In the genomic region with DNA sequence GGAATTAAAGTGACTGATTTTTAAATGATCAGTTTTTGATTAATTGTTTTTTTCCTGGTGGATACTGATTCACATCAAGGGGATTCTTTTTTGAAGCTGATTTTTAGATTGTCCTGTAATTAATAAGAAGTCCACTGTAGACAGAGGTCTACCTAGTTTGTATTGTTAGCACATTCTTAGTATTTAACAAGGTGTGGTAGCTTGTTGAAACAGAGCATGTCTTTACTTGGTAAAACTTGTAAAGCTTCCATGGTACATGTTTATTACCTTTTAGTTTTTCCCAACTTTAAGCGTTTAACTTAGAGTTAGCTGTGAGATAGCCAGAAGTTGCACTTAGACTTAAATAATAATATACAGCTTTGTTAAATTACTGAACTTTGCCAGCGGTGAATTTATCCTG, we compare ENCODE assay signal across 1 cellular context.
TF ChIP-seq lines count a peak whose summit lies in the region.

No MANE protein-coding gene starts in this region.

TF ChIP-seq in H1, 55 proteins besides CTCF, POLR2A, EP300 and RAD21:
- TF ChIP-seq SAP30 (IDR thresholded peaks at IDR 0.05; ENCODE audit: insufficient read depth, insufficient replicate concordance, low read length): no peak
- TF ChIP-seq, protein P1, sequence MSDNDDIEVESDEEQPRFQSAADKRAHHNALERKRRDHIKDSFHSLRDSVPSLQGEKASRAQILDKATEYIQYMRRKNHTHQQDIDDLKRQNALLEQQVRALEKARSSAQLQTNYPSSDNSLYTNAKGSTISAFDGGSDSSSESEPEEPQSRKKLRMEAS (IDR thresholded peaks at IDR 0.05): no peak
- no peak for TF ChIP-seq KDM1A (IDR thresholded peaks at IDR 0.05; ENCODE audit: borderline replicate concordance, low read length)
- TF ChIP-seq ASH2L (IDR thresholded peaks at IDR 0.05; ENCODE audit: low read length): no peak
- TF ChIP-seq BACH1 (IDR thresholded peaks at IDR 0.05; ENCODE audit: low read length): no peak
- TF ChIP-seq EZH2 (IDR thresholded peaks at IDR 0.05; ENCODE audit: low read depth, low read length, severe bottlenecking): no peak
- TF ChIP-seq POU5F1 (IDR thresholded peaks at IDR 0.05; ENCODE audit: low read depth, low read length): no peak
- no peak for TF ChIP-seq TEAD4 (IDR thresholded peaks at IDR 0.05; ENCODE audit: low read depth, low read length)
- no peak for TF ChIP-seq FOSL1 (IDR thresholded peaks at IDR 0.05; ENCODE audit: insufficient read depth, low read depth, low read length)
- no peak for TF ChIP-seq HDAC6 (IDR thresholded peaks at IDR 0.05; ENCODE audit: low read depth, low read length)
- no peak for TF ChIP-seq HDAC2 (IDR thresholded peaks at IDR 0.05; ENCODE audit: borderline replicate concordance in 1 of 2, low read depth in 2 of 2, low read length in 2 of 2)
- no peak for TF ChIP-seq BRCA1 (IDR thresholded peaks at IDR 0.05; ENCODE audit: low read depth, low read length)
- TF ChIP-seq YY1 (IDR thresholded peaks at IDR 0.05; ENCODE audit: low read depth, low read length): no peak
- TF ChIP-seq NRF1 (IDR thresholded peaks at IDR 0.05; ENCODE audit: low read depth, low read length): no peak
- TF ChIP-seq SUZ12 (IDR thresholded peaks at IDR 0.05; ENCODE audit: low read length): no peak
- no peak for TF ChIP-seq SP1 (IDR thresholded peaks at IDR 0.05; ENCODE audit: low read depth, low read length)
- TF ChIP-seq JUN (IDR thresholded peaks at IDR 0.05; ENCODE audit: low read depth, low read length): no peak
